In genomic region chr19:3539743-3540118, GRCh38 we compare ENCODE assay signal across 25 cellular contexts. TPM values are rescaled to one million over a fixed set of nuclear protein-coding genes. Genes with fewer than 3 reads are reported as not detected.
A peak's percentile ranks its signal among the peaks of the same experiment; 100 is the strongest.
DNase-seq lines count a peak whose midpoint lies in the region; FAIRE-seq and TF ChIP-seq lines count a peak whose summit lies in the region.
"Had no signal": no experiment of that assay in that cellular context is flagged by ENCODE, and none has a peak within 500 bp of the region (broad histone marks: within the 10 kb centered on the region; RNA-seq: fewer than 3 reads in every experiment).

No MANE protein-coding gene starts in this region.

- H3K27ac Mint-ChIP-seq in Calu3 (ENCODE audit: unreplicated experiment) = no peak overlapping the region
- peak overlapping the region; percentile 75 for H3K27ac Mint-ChIP-seq in astrocyte (ENCODE audit: unreplicated experiment)
- peak overlapping the region; percentile 12 for H3K27ac Mint-ChIP-seq in mesothelial cell of epicardium
- H3K27ac Mint-ChIP-seq: B cell; CD4-positive, CD25-positive, alpha-beta regulatory T cell; HFFc6 had no signal

- H3K27me3 ChIP-seq in astrocyte (ENCODE audit: insufficient read depth, low read length) = no peaks in the 10 kb centered on the region
- no peaks in the 10 kb centered on the region for H3K27me3 ChIP-seq in mesendoderm (ENCODE audit: insufficient read depth, low read length, poor library complexity)
- H3K27me3 ChIP-seq: MG63, SJCRH30 had no signal

- no peak overlapping the region for H2AFZ ChIP-seq in astrocyte (ENCODE audit: low read depth, low read length)

- no peak for DNase-seq in Calu3
- no peak for DNase-seq in astrocyte (ENCODE audit: low read depth)
- no peak for DNase-seq in mesothelial cell of epicardium (ENCODE audit: low spot score in 2 of 2, unreplicated experiment in 2 of 2)
- no peak for DNase-seq in mesendoderm
- DNase-seq in AG20443 (ENCODE audit: low spot score) = no peak
- no peak for DNase-seq in activated CD4-positive, CD25-positive, alpha-beta regulatory T cell (lab: John Stamatoyannopoulos, UW)
- no peak for DNase-seq in activated CD8-positive, alpha-beta memory T cell treated with anti-CD3 and anti-CD28 coated beads for 24 hours
- DNase-seq: ACHN; CD4-positive, CD25-positive, alpha-beta regulatory T cell; DMS79 treated with DMSO at 0.1 percent for 48 hours; GOT3; HFFc6; MG63; NCI-H1092; NCI-H146; NCI-H2107; NCI-H345; NK-92 treated with Interleukin-12 subunit alpha and Interleukin-12 subunit beta, amount 100 ng/mL, for 24 hours; OCI-M1; SW 1271 had no signal

- H3K27ac ChIP-seq in 22Rv1 (peak overlapping the region; percentile 25; the same call in 1 of the 2 replicates), astrocyte (ENCODE audit: low read depth, low read length) (no peak overlapping the region), mesendoderm (ENCODE audit: low read depth, low read length) (no peak overlapping the region)
- H3K27ac ChIP-seq: KMS-11, SJCRH30 had no signal

- H3K4me2 ChIP-seq in astrocyte (ENCODE audit: low read length) = no peak overlapping the region
- no peak overlapping the region for H3K4me2 ChIP-seq in mesendoderm (ENCODE audit: low read length)
- H3K4me2 ChIP-seq: KMS-11 had no signal

- no peak overlapping the region for H4K8ac ChIP-seq in mesendoderm (ENCODE audit: low read depth, low read length)

- intact Hi-C loops in Calu3 (cut with micrococcal nuclease; ENCODE audit: unreplicated experiment) = no loop called here

- TF ChIP-seq CTCF in 22Rv1 (IDR thresholded peaks at IDR 0.05) (no peak), Calu3 (IDR thresholded peaks at IDR 0.05; ENCODE audit: unreplicated experiment) (no peak), astrocyte (IDR thresholded peaks at IDR 0.05; ENCODE audit: insufficient read depth, low read depth, low read length) (no peak), mesothelial cell of epicardium (IDR thresholded peaks at IDR 0.05; ENCODE audit: unreplicated experiment) (no peak)

- H3K4me3 Mint-ChIP-seq in Calu3 (ENCODE audit: low read depth, unreplicated experiment) (no peak overlapping the region), astrocyte (ENCODE audit: unreplicated experiment) (no peak overlapping the region), mesothelial cell of epicardium (no peak overlapping the region)
- H3K4me3 Mint-ChIP-seq: B cell; CD4-positive, CD25-positive, alpha-beta regulatory T cell; HFFc6 had no signal

- H3K4me1 Mint-ChIP-seq in Calu3 (ENCODE audit: low read depth, unreplicated experiment) (peaks cover under 1% of the 10 kb centered on the region), astrocyte (ENCODE audit: low read depth, unreplicated experiment) (no peaks in the 10 kb centered on the region), mesothelial cell of epicardium (peaks cover 5% of the 10 kb centered on the region)
- H3K4me1 Mint-ChIP-seq: B cell had no signal

- H3K56ac ChIP-seq in mesendoderm (ENCODE audit: low read length) = no peak overlapping the region

- H3K4me3 ChIP-seq in astrocyte (ENCODE audit: insufficient read depth, low read depth, low read length) (no peak overlapping the region), mesendoderm (ENCODE audit: low read length) (no peak overlapping the region)
- H3K4me3 ChIP-seq: MG63, SJCRH30 had no signal

- H3K4ac ChIP-seq in mesendoderm (ENCODE audit: low read depth, low read length) = no peak overlapping the region

- H3K4me1 ChIP-seq in astrocyte (ENCODE audit: insufficient read depth, low read length) (no peaks in the 10 kb centered on the region), mesendoderm (ENCODE audit: control insufficient read depth, low read depth, low read length) (no peaks in the 10 kb centered on the region)
- H3K4me1 ChIP-seq: SJCRH30 had no signal

- H3K27me3 Mint-ChIP-seq in Calu3 (ENCODE audit: unreplicated experiment) (no peaks in the 10 kb centered on the region), astrocyte (ENCODE audit: low read depth, unreplicated experiment) (no peaks in the 10 kb centered on the region), mesothelial cell of epicardium (ENCODE audit: low read depth) (no peaks in the 10 kb centered on the region)
- H3K27me3 Mint-ChIP-seq: B cell; CD4-positive, CD25-positive, alpha-beta regulatory T cell had no signal

- H3K36me3 ChIP-seq in astrocyte (ENCODE audit: insufficient read depth, low read length) = peaks cover 4% of the 10 kb centered on the region
- H3K36me3 ChIP-seq in mesendoderm (ENCODE audit: control insufficient read depth, insufficient read depth, low read length) = peaks cover 4% of the 10 kb centered on the region
- H3K36me3 ChIP-seq: MG63 had no signal

- no peak for FAIRE-seq in astrocyte (lab: Jason Lieb, UNC)

- no peak overlapping the region for H3K18ac ChIP-seq in mesendoderm (ENCODE audit: low read length)

- peaks cover 5% of the 10 kb centered on the region for H3K79me2 ChIP-seq in astrocyte (ENCODE audit: insufficient read depth, low read length)
- no peaks in the 10 kb centered on the region for H3K79me2 ChIP-seq in mesendoderm (ENCODE audit: control insufficient read depth, insufficient read depth, low read length)

- no peak overlapping the region for H2AK5ac ChIP-seq in mesendoderm (ENCODE audit: low read length)

- H4K20me1 ChIP-seq in astrocyte (ENCODE audit: insufficient read depth, low read length) = peaks cover 60% of the 10 kb centered on the region

- H3K9me3 ChIP-seq in astrocyte (ENCODE audit: insufficient read depth, low read depth, low read length) = no peaks in the 10 kb centered on the region
- H3K9me3 ChIP-seq: MG63, SJCRH30 had no signal

- BruUV-seq in Calu3 (replicated peaks; lab: Mats Ljungman, UMichigan) = TSS peak; percentile 14

- H4K5ac ChIP-seq in mesendoderm (ENCODE audit: low read length) = no peak overlapping the region

- H3K36me3 Mint-ChIP-seq in Calu3 (ENCODE audit: insufficient read depth, unreplicated experiment) (peaks cover 52% of the 10 kb centered on the region), astrocyte (ENCODE audit: low read depth, unreplicated experiment) (peaks cover 10% of the 10 kb centered on the region), mesothelial cell of epicardium (peaks cover 10% of the 10 kb centered on the region)

- H2BK5ac ChIP-seq in mesendoderm (ENCODE audit: low read length) = no peak overlapping the region

- no peaks in the 10 kb centered on the region for H3K9me3 Mint-ChIP-seq in Calu3 (ENCODE audit: low read depth, unreplicated experiment)
- no peaks in the 10 kb centered on the region for H3K9me3 Mint-ChIP-seq in astrocyte (ENCODE audit: unreplicated experiment)
- no peaks in the 10 kb centered on the region for H3K9me3 Mint-ChIP-seq in mesothelial cell of epicardium
- H3K9me3 Mint-ChIP-seq: CD4-positive, CD25-positive, alpha-beta regulatory T cell; HFFc6 had no signal

- no peaks in the 10 kb centered on the region for H3K79me1 ChIP-seq in mesendoderm (ENCODE audit: low read length)

- CTCF ChIA-PET in Calu3 (lab: Charles Lee) = interaction anchor here (0.6 kb wide), 1 partner anchor 54 kb away, joined by 4 read pairs; no protein-coding TSS in a partner anchor

- H2BK120ac ChIP-seq in mesendoderm (ENCODE audit: low read depth, low read length) = no peak overlapping the region

- H3K9ac ChIP-seq in astrocyte (ENCODE audit: low read length) = no peak overlapping the region
- H3K9ac ChIP-seq in mesendoderm (ENCODE audit: low read length) = no peak overlapping the region
- H3K9ac ChIP-seq: KMS-11 had no signal

- H3K23ac ChIP-seq in mesendoderm (ENCODE audit: low read length) = no peak overlapping the region

- WGBS in mesendoderm (ENCODE audit: extremely low coverage, insufficient coverage, low lambda C conversion rate) = no CpG with 5 or more reads among the region's 2 CpGs

- no peak overlapping the region for H2BK15ac ChIP-seq in mesendoderm (replicated peaks; ENCODE audit: low read depth)

RNA-seq across cellular contexts. Expression of gene TEKTIP1, which starts 0.8 kb away (rescaled TPM):
- total RNA-seq in Calu3 (2022) = 1.4 and 2.7 TPM in 2 replicates
- total RNA-seq in astrocyte = 0.68 TPM in 1 of 2 replicates, not detected in the other
- total RNA-seq in mesothelial cell of epicardium = 2.3 to 3.5 TPM (median 2.6 TPM) in 3 replicates
- 0.11 TPM for polyA plus RNA-seq in mesendoderm (2013, experiment 1 of 2)
- 0.38 TPM for polyA plus RNA-seq in mesendoderm (2013, experiment 2 of 2)
- total RNA-seq: G401, SJCRH30 had no signal

RNA-seq across cellular contexts. Expression of gene MFSD12, which starts 17.7 kb away (rescaled TPM):
- total RNA-seq in Calu3 (2022) = 95.2 and 105 TPM in 2 replicates
- 181 and 201 TPM in 2 replicates for total RNA-seq in astrocyte
- 58.3 to 61.1 TPM (median 59.5 TPM) in 3 replicates for total RNA-seq in mesothelial cell of epicardium
- polyA plus RNA-seq in mesendoderm (2013, experiment 1 of 2) = 24.0 TPM
- polyA plus RNA-seq in mesendoderm (2013, experiment 2 of 2) = 23.7 TPM

RNA-seq across cellular contexts. Expression of gene HMG20B, which starts 33.0 kb away (rescaled TPM):
- total RNA-seq in Calu3 (2022) = 58.1 and 58.4 TPM in 2 replicates
- total RNA-seq in astrocyte = 55.9 and 63.8 TPM in 2 replicates
- 89.5 to 94.9 TPM (median 93.9 TPM) in 3 replicates for total RNA-seq in mesothelial cell of epicardium
- polyA plus RNA-seq in mesendoderm (2013, experiment 1 of 2) = 41.2 TPM
- 42.0 TPM for polyA plus RNA-seq in mesendoderm (2013, experiment 2 of 2)

RNA-seq across cellular contexts. Expression of gene FZR1, which starts 33.6 kb away (rescaled TPM):
- total RNA-seq in Calu3 (2022) (33.1 and 34.5 TPM in 2 replicates), astrocyte (47.0 and 51.8 TPM in 2 replicates), mesothelial cell of epicardium (53.7 to 54.9 TPM (median 53.9 TPM) in 3 replicates)
- 20.3 TPM for polyA plus RNA-seq in mesendoderm (2013, experiment 1 of 2)
- polyA plus RNA-seq in mesendoderm (2013, experiment 2 of 2) = 21.8 TPM

RNA-seq across cellular contexts. Expression of gene DOHH, which starts 39.3 kb away (rescaled TPM):
- total RNA-seq in Calu3 (2022) = 10.9 and 11.6 TPM in 2 replicates
- 14.5 and 16.2 TPM in 2 replicates for total RNA-seq in astrocyte
- 8.5 to 9.1 TPM (median 8.7 TPM) in 3 replicates for total RNA-seq in mesothelial cell of epicardium
- polyA plus RNA-seq in mesendoderm (2013, experiment 1 of 2) = 9.3 TPM
- 9.4 TPM for polyA plus RNA-seq in mesendoderm (2013, experiment 2 of 2)
